In the genomic region with DNA sequence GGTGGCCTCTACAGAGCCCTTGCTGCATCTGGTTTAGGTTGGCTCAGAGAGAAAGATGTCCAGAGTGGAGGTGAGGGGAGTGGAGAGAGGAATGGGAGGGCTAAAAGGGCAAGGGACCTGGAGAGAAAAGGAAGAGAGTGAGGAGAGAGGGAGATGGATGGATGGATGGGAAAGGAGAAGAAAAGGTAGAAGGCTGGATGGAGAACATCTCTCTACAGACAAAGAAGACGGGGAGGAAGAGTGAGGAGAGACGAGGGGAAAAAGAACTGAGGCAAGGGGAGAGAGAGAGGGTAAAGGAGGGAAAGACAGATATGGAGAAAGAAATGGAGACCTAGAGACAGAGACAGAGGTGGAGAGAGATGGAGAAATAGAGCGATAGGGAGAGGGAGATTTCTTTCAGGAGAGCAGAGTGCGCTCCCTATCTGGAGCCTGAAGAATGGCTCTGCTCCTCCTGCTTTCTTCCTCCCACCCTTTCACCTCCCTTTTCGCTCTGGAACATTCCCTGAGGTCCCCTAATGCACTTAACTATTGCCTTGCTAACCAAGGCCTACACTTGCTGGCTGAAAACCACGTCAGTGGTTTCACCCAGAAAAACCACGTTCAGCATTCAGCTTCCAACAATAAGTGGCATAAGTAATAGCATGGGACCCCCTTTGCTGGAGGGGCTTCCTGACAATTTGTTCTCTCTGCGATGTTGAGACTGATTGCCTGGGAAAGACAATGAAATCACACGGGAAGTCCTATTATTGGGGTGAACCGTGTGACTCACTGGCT, we compare ENCODE assay signal across 1 cellular context.
A peak's percentile ranks its signal among the peaks of the same experiment; 100 is the strongest.
TF ChIP-seq lines count a peak whose summit lies in the region.

No MANE protein-coding gene starts in this region.

TF ChIP-seq in HepG2, 621 proteins besides CTCF, POLR2A, EP300 and RAD21 (continued from another document):
- TF ChIP-seq THAP9 (CRISPR knock-in tag; IDR thresholded peaks at IDR 0.05; ENCODE audit: borderline replicate concordance) (no peak), KMT2B (CRISPR knock-in tag; IDR thresholded peaks at IDR 0.05) (no peak), SUZ12 (IDR thresholded peaks at IDR 0.05; ENCODE audit: low read depth, low read length) (no peak), ZNF614 (CRISPR knock-in tag; IDR thresholded peaks at IDR 0.05; ENCODE audit: borderline replicate concordance) (no peak), SP4 (CRISPR knock-in tag; IDR thresholded peaks at IDR 0.05) (no peak), ZNF274 (CRISPR knock-in tag; IDR thresholded peaks at IDR 0.05) (no peak), DPF2 (CRISPR knock-in tag; IDR thresholded peaks at IDR 0.05; ENCODE audit: borderline replicate concordance, low read depth) (no peak), FOXK2 (IDR thresholded peaks at IDR 0.05) (0 out of 2 replicates have a peak, but pooled peaks have one; percentile 17), ZBTB25 (CRISPR knock-in tag; IDR thresholded peaks at IDR 0.05) (no peak), ZNF678 (CRISPR knock-in tag; IDR thresholded peaks at IDR 0.05) (no peak), ELF1 (CRISPR knock-in tag; IDR thresholded peaks at IDR 0.05) (no peak)
- TF ChIP-seq, protein P1, sequence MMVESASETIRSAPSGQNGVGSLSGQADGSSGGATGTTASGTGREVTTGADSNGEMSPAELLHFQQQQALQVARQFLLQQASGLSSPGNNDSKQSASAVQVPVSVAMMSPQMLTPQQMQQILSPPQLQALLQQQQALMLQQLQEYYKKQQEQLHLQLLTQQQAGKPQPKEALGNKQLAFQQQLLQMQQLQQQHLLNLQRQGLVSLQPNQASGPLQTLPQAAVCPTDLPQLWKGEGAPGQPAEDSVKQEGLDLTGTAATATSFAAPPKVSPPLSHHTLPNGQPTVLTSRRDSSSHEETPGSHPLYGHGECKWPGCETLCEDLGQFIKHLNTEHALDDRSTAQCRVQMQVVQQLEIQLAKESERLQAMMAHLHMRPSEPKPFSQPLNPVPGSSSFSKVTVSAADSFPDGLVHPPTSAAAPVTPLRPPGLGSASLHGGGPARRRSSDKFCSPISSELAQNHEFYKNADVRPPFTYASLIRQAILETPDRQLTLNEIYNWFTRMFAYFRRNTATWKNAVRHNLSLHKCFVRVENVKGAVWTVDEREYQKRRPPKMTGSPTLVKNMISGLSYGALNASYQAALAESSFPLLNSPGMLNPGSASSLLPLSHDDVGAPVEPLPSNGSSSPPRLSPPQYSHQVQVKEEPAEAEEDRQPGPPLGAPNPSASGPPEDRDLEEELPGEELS (CRISPR knock-in tag; IDR thresholded peaks at IDR 0.05): no peak
- TF ChIP-seq, protein P2, sequence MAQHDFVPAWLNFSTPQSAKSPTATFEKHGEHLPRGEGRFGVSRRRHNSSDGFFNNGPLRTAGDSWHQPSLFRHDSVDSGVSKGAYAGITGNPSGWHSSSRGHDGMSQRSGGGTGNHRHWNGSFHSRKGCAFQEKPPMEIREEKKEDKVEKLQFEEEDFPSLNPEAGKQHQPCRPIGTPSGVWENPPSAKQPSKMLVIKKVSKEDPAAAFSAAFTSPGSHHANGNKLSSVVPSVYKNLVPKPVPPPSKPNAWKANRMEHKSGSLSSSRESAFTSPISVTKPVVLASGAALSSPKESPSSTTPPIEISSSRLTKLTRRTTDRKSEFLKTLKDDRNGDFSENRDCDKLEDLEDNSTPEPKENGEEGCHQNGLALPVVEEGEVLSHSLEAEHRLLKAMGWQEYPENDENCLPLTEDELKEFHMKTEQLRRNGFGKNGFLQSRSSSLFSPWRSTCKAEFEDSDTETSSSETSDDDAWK (CRISPR knock-in tag; IDR thresholded peaks at IDR 0.05): no peak
